In genomic region chr21:42880352-42880751, GRCh38 we compare ENCODE assay signal across 9 cellular contexts. TPM values are rescaled to one million over a fixed set of nuclear protein-coding genes. Genes with fewer than 3 reads are reported as not detected.
A peak's percentile ranks its signal among the peaks of the same experiment; 100 is the strongest.
DNase-seq lines count a peak whose midpoint lies in the region; ATAC-seq, FAIRE-seq and TF ChIP-seq lines count a peak whose summit lies in the region.
"Had no signal": no experiment of that assay in that cellular context is flagged by ENCODE, and none has a peak within 500 bp of the region (broad histone marks: within the 10 kb centered on the region; RNA-seq: fewer than 3 reads in every experiment).

No MANE protein-coding gene starts in this region.

- no peak overlapping the region for H2BK15ac ChIP-seq in mesenchymal stem cell (ENCODE audit: low read depth, poor library complexity, severe bottlenecking)

- WGBS in right cardiac atrium: 93% methylated on average over 6 of the region's 6 CpGs
- 95% methylated on average over 6 of the region's 6 CpGs for WGBS in mesenchymal stem cell

- H2BK5ac ChIP-seq in mesenchymal stem cell (ENCODE audit: low read depth, low read length, poor library complexity, severe bottlenecking): no peak overlapping the region

- no peak overlapping the region for H2BK12ac ChIP-seq in mesenchymal stem cell (ENCODE audit: low read length in 2 of 2)

- no peaks in the 10 kb centered on the region for H3K4me1 ChIP-seq in right cardiac atrium (ENCODE audit: control insufficient read depth, insufficient read depth, low read length)
- peaks cover 10% of the 10 kb centered on the region for H3K4me1 ChIP-seq in astrocyte (ENCODE audit: insufficient read depth, low read length)
- peaks cover 3% of the 10 kb centered on the region for H3K4me1 ChIP-seq in mesenchymal stem cell (ENCODE audit: control insufficient read depth, insufficient read depth, low read depth, low read length)

- H3K4me3 ChIP-seq in right cardiac atrium (ENCODE audit: low read length) (peak overlapping the region; percentile 75), astrocyte (ENCODE audit: insufficient read depth, low read depth, low read length) (peak overlapping the region; percentile 79), mesenchymal stem cell (ENCODE audit: insufficient read depth in 1 of 2, low read depth in 1 of 2, low read length in 2 of 2) (peak overlapping the region in 1 of 2 experiments; percentile 88)

- H4K8ac ChIP-seq in mesenchymal stem cell (ENCODE audit: low read length): peak overlapping the region; percentile 88

- H4K91ac ChIP-seq in mesenchymal stem cell (ENCODE audit: low read length): peak overlapping the region; percentile 27

- no peak overlapping the region for H3K27ac ChIP-seq in right cardiac atrium (ENCODE audit: low read length)
- H3K27ac ChIP-seq in astrocyte (ENCODE audit: low read depth, low read length): no peak overlapping the region
- no peak overlapping the region for H3K27ac ChIP-seq in mesenchymal stem cell (ENCODE audit: low read length, poor library complexity, severe bottlenecking)

- peaks cover 51% of the 10 kb centered on the region for H3K79me2 ChIP-seq in astrocyte (ENCODE audit: insufficient read depth, low read length)

- ATAC-seq in right cardiac atrium (no peak), left ventricle myocardium superior (no peak), GM19452 (IDR thresholded peaks at IDR 0.05; ENCODE audit: unreplicated experiment) (no peak)

- H3K36me3 ChIP-seq in astrocyte (ENCODE audit: insufficient read depth, low read length) (peaks cover 6% of the 10 kb centered on the region), mesenchymal stem cell (ENCODE audit: control insufficient read depth in 1 of 2, insufficient read depth in 2 of 2, low read depth in 1 of 2, low read length in 2 of 2) (peaks cover 9 to 17% of the 10 kb centered on the region in 2 experiments)

- peak overlapping the region; percentile 98 for H3K4me2 ChIP-seq in astrocyte (ENCODE audit: low read length)
- H3K4me2 ChIP-seq in mesenchymal stem cell (ENCODE audit: low read length, poor library complexity, severe bottlenecking): peak overlapping the region; percentile 86

- H3K4ac ChIP-seq in mesenchymal stem cell (ENCODE audit: low read depth in 1 of 2, low read length in 2 of 2): no peak overlapping the region

- no peak overlapping the region for H3K14ac ChIP-seq in mesenchymal stem cell (ENCODE audit: low read length in 2 of 2)

- H3K18ac ChIP-seq in mesenchymal stem cell (ENCODE audit: low read depth in 1 of 2, low read length in 2 of 2): no peak overlapping the region

- H3K27me3 Mint-ChIP-seq in astrocyte (ENCODE audit: low read depth, unreplicated experiment): no peaks in the 10 kb centered on the region

- peaks cover 5% of the 10 kb centered on the region for H4K20me1 ChIP-seq in astrocyte (ENCODE audit: insufficient read depth, low read length)

- peak overlapping the region; percentile 95 for H3K27ac Mint-ChIP-seq in astrocyte (ENCODE audit: unreplicated experiment)

- H3K27me3 ChIP-seq in right cardiac atrium (ENCODE audit: control insufficient read depth, insufficient read depth) (no peaks in the 10 kb centered on the region), astrocyte (ENCODE audit: insufficient read depth, low read length) (no peaks in the 10 kb centered on the region), mesenchymal stem cell (ENCODE audit: control insufficient read depth in 1 of 2, insufficient read depth in 1 of 2, low read length in 2 of 2) (no peaks in the 10 kb centered on the region)

- H3K4me3 Mint-ChIP-seq in astrocyte (ENCODE audit: unreplicated experiment): peak overlapping the region; percentile 99

- H3K9me3 Mint-ChIP-seq in astrocyte (ENCODE audit: unreplicated experiment): no peaks in the 10 kb centered on the region

- in situ Hi-C loops in G401 (cut with HindIII; ENCODE audit: low sequenced_read_pairs): no loop called here

- H2AK5ac ChIP-seq in mesenchymal stem cell (ENCODE audit: low read length, severe bottlenecking): peak overlapping the region; percentile 89

- H2AFZ ChIP-seq in astrocyte (ENCODE audit: low read depth, low read length) (peak overlapping the region; percentile 90), mesenchymal stem cell (ENCODE audit: low read depth, low read length) (no peak overlapping the region)

- DNase-seq in right cardiac atrium (no peak), left ventricle myocardium superior (no peak), astrocyte (ENCODE audit: low read depth) (no peak), mesenchymal stem cell (no peak), NCI-H2081 treated with DMSO at 0.1 percent for 48 hours (lab: John Stamatoyannopoulos, UW) (no peak), G401 (ENCODE audit: low spot score) (no peak), NCI-H2171 (lab: John Stamatoyannopoulos, UW) (no peak)

- peak overlapping the region; percentile 88 for H3K9ac ChIP-seq in astrocyte (ENCODE audit: low read length)
- H3K9ac ChIP-seq in mesenchymal stem cell (ENCODE audit: low read length): peak overlapping the region; percentile 92

- peaks cover 3% of the 10 kb centered on the region for H3K4me1 Mint-ChIP-seq in astrocyte (ENCODE audit: low read depth, unreplicated experiment)

- H3K23ac ChIP-seq in mesenchymal stem cell (ENCODE audit: low read length in 2 of 2): no peak overlapping the region

- H3K36me3 Mint-ChIP-seq in astrocyte (ENCODE audit: low read depth, unreplicated experiment): no peaks in the 10 kb centered on the region

- peaks cover 17% of the 10 kb centered on the region for H3K79me1 ChIP-seq in mesenchymal stem cell (replicated peaks; ENCODE audit: low read length, poor library complexity, severe bottlenecking)

- H3K9me3 ChIP-seq in right cardiac atrium (ENCODE audit: control insufficient read depth, low read length) (no peaks in the 10 kb centered on the region), astrocyte (ENCODE audit: insufficient read depth, low read depth, low read length) (no peaks in the 10 kb centered on the region), mesenchymal stem cell (ENCODE audit: control insufficient read depth, low read length) (no peaks in the 10 kb centered on the region)

- H2BK120ac ChIP-seq in mesenchymal stem cell (ENCODE audit: low read depth, low read length): no peak overlapping the region

- TF ChIP-seq CTCF in astrocyte (IDR thresholded peaks at IDR 0.05; ENCODE audit: insufficient read depth, low read depth, low read length): no peak

- no peak for FAIRE-seq in astrocyte (lab: Jason Lieb, UNC)

- intact Hi-C loops in right cardiac atrium (cut with DNase I) (no loop called here), left ventricle myocardium superior (cut with micrococcal nuclease) (no loop called here)

RNA-seq across cellular contexts. Expression of gene WDR4, which starts 1.0 kb away (rescaled TPM):
- total RNA-seq in right cardiac atrium (1 to 10 TPM; 4.3 to 7.7 (median 5.3) TPM), left ventricle myocardium superior (4.8 TPM), astrocyte (20.5 and 20.8 TPM in 2 replicates)
- polyA plus RNA-seq in right cardiac atrium: 3.7 TPM
- polyA plus RNA-seq in mesenchymal stem cell (2013, experiment 1 of 2): 6.9 TPM
- 6.9 TPM for polyA plus RNA-seq in mesenchymal stem cell (2013, experiment 2 of 2)
- 29.8 and 35.4 TPM in 2 replicates for total RNA-seq in G401 (2014; rRNA removed; shearing (Covaris generic))

RNA-seq across cellular contexts. Expression of gene NDUFV3, which starts 12.8 kb away (rescaled TPM):
- total RNA-seq in right cardiac atrium: 10 to 100 TPM; 48.0 to 52.2 (median 50.7) TPM
- polyA plus RNA-seq in right cardiac atrium: 45.4 TPM
- total RNA-seq in left ventricle myocardium superior: 59.3 TPM
- 42.5 and 45.7 TPM in 2 replicates for total RNA-seq in astrocyte
- 38.6 TPM for polyA plus RNA-seq in mesenchymal stem cell (2013, experiment 1 of 2)
- 39.6 TPM for polyA plus RNA-seq in mesenchymal stem cell (2013, experiment 2 of 2)
- total RNA-seq in G401 (2014; rRNA removed; shearing (Covaris generic)): 45.5 and 47.9 TPM in 2 replicates

RNA-seq across cellular contexts. Expression of gene ERVH48-1, which starts 45.1 kb away (rescaled TPM):
- not detected for total RNA-seq in right cardiac atrium
- polyA plus RNA-seq in right cardiac atrium: 0.07 TPM
- total RNA-seq in left ventricle myocardium superior: not detected
- 0.55 and 1.1 TPM in 2 replicates for total RNA-seq in astrocyte
- 0.54 TPM for polyA plus RNA-seq in mesenchymal stem cell (2013, experiment 1 of 2)
- polyA plus RNA-seq in mesenchymal stem cell (2013, experiment 2 of 2): 0.60 TPM
- total RNA-seq in G401 (2014; rRNA removed; shearing (Covaris generic)): 0.06 and 0.20 TPM in 2 replicates
- total RNA-seq: subcutaneous adipose tissue had no signal
